In the genomic region with DNA sequence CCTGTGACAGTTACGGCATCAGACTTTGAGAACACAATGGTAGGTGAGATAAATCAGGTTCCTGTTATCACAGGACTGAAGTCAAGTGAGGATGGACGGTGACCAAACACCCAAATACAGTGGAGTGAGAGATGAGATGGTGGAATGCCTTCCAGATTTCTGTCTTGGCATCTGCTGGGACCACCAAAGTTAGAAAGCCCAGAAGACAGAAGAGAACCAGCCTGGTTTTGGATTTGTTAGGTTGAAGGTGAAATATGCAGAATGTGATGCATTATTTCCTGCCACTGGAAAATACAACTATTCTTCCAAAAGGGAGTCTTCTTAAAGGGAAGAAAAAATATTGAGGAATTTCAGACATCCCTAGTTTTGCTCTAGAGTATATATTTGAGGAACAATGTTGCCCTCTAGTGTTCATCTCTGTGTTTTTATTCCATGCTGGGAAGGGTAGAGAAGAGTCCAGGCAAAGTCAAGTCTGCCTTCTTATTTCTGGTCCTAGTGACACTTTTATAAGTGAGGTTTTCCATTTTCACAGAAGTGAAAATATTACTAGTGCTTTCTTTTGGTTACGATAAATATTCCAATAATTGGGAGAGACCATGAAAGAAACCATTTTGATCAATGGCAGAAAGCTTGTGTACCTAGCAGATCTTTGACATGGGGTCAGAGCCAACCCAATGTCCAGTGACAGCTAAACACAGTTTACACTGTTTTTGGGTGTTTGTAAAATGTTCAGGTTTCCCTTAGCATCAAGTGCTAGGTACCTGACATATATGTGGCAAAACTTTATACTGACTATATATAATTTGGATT, we compare ENCODE assay signal across 1 cellular context.
TF ChIP-seq lines count a peak whose summit lies in the region.

No MANE protein-coding gene starts in this region.

TF ChIP-seq in HepG2, 621 proteins besides CTCF, POLR2A, EP300 and RAD21 (continued from another document):
- TF ChIP-seq, protein P1, sequence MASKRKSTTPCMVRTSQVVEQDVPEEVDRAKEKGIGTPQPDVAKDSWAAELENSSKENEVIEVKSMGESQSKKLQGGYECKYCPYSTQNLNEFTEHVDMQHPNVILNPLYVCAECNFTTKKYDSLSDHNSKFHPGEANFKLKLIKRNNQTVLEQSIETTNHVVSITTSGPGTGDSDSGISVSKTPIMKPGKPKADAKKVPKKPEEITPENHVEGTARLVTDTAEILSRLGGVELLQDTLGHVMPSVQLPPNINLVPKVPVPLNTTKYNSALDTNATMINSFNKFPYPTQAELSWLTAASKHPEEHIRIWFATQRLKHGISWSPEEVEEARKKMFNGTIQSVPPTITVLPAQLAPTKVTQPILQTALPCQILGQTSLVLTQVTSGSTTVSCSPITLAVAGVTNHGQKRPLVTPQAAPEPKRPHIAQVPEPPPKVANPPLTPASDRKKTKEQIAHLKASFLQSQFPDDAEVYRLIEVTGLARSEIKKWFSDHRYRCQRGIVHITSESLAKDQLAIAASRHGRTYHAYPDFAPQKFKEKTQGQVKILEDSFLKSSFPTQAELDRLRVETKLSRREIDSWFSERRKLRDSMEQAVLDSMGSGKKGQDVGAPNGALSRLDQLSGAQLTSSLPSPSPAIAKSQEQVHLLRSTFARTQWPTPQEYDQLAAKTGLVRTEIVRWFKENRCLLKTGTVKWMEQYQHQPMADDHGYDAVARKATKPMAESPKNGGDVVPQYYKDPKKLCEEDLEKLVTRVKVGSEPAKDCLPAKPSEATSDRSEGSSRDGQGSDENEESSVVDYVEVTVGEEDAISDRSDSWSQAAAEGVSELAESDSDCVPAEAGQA (IDR thresholded peaks at IDR 0.05; ENCODE audit: low read depth) = no peak
- TF ChIP-seq, protein P1 (CRISPR knock-in tag; IDR thresholded peaks at IDR 0.05; ENCODE audit: borderline replicate concordance) = no peak
- TF ChIP-seq SMC3 (IDR thresholded peaks at IDR 0.05; ENCODE audit: low read length) (peak; percentile 81), GTF3A (CRISPR knock-in tag; conservative IDR thresholded peaks at IDR 0.05) (no peak), PAF1 (CRISPR knock-in tag; IDR thresholded peaks at IDR 0.05) (no peak), SRSF1 (optimal IDR thresholded peaks at IDR 0.05; ENCODE audit: low read depth, low read length) (no peak), GATAD2A (CRISPR knock-in tag; IDR thresholded peaks at IDR 0.05) (0 out of 2 replicates have a peak, but pooled peaks have one; percentile 30), STAG1 (CRISPR knock-in tag; IDR thresholded peaks at IDR 0.05) (peak; percentile 78), CEBPG (CRISPR knock-in tag; IDR thresholded peaks at IDR 0.05) (no peak), HNRNPLL (IDR thresholded peaks at IDR 0.05; ENCODE audit: low read depth, low read length, poor library complexity, severe bottlenecking) (no peak)
- TF ChIP-seq, protein P2, sequence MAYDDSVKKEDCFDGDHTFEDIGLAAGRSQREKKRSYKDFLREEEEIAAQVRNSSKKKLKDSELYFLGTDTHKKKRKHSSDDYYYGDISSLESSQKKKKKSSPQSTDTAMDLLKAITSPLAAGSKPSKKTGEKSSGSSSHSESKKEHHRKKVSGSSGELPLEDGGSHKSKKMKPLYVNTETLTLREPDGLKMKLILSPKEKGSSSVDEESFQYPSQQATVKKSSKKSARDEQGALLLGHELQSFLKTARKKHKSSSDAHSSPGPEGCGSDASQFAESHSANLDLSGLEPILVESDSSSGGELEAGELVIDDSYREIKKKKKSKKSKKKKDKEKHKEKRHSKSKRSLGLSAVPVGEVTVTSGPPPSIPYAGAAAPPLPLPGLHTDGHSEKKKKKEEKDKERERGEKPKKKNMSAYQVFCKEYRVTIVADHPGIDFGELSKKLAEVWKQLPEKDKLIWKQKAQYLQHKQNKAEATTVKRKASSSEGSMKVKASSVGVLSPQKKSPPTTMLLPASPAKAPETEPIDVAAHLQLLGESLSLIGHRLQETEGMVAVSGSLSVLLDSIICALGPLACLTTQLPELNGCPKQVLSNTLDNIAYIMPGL (CRISPR knock-in tag; IDR thresholded peaks at IDR 0.05; ENCODE audit: borderline replicate concordance in 1 of 2, low read depth in 1 of 2) = 0 out of 4 replicates have a peak, but pooled peaks of 1 of the 2 experiments have one; percentile 29
